ENCODE assay signal across 1 cellular context in the genomic region with DNA sequence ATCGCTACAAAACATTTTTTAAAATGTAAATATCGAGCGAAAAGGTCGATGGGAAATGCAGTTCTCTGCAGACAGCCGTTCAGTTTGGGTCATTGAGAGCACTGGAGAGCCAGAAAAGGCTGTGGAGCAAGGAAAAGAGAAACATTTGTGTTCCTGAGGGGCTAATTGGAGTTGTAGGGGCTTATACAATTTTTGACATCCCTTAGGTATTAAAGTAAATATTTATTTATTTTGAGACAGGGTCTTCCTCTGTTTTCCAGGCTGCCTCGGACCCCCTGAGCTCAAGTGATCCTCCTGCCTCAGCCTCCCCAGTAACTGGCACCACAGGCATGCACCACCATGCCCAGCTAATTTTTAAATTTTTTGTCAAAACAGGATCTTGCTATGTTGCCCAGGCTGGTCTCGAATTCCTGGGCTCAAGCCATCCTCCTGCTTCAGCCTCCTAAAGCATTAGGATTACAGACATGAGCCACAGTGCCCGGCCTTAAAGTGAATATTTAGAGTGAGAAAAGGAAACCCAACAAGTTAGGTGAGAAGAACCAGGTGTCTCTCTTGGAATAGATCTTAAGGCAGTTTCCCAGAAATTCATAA.
TF ChIP-seq lines count a peak whose summit lies in the region.

No MANE protein-coding gene starts in this region.

TF ChIP-seq in IMR-90, 13 proteins besides CTCF, POLR2A, EP300 and RAD21:
- TF ChIP-seq, protein P1, sequence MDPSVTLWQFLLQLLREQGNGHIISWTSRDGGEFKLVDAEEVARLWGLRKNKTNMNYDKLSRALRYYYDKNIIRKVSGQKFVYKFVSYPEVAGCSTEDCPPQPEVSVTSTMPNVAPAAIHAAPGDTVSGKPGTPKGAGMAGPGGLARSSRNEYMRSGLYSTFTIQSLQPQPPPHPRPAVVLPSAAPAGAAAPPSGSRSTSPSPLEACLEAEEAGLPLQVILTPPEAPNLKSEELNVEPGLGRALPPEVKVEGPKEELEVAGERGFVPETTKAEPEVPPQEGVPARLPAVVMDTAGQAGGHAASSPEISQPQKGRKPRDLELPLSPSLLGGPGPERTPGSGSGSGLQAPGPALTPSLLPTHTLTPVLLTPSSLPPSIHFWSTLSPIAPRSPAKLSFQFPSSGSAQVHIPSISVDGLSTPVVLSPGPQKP (IDR thresholded peaks at IDR 0.05; ENCODE audit: borderline replicate concordance, low read depth, low read length), result no peak
- TF ChIP-seq CEBPB (IDR thresholded peaks at IDR 0.05; ENCODE audit: low read depth, low read length), result no peak
- no peak for TF ChIP-seq MXI1 (IDR thresholded peaks at IDR 0.05; ENCODE audit: borderline replicate concordance, low read depth, low read length)
- TF ChIP-seq RCOR1 (IDR thresholded peaks at IDR 0.05; ENCODE audit: insufficient replicate concordance, low read length), result no peak
- TF ChIP-seq CHD1 (IDR thresholded peaks at IDR 0.05; ENCODE audit: low read depth, low read length), result no peak
- TF ChIP-seq SMC3 (IDR thresholded peaks at IDR 0.05; ENCODE audit: low read depth, low read length), result no peak
- TF ChIP-seq MAZ (IDR thresholded peaks at IDR 0.05; ENCODE audit: borderline replicate concordance, low read depth, low read length), result no peak
- TF ChIP-seq FOS (IDR thresholded peaks at IDR 0.05; ENCODE audit: low read depth, low read length), result no peak
- no peak for TF ChIP-seq MAFK (IDR thresholded peaks at IDR 0.05; ENCODE audit: low read depth, low read length)
- no peak for TF ChIP-seq BHLHE40 (IDR thresholded peaks at IDR 0.05; ENCODE audit: low read depth, low read length)
- TF ChIP-seq RFX5 (IDR thresholded peaks at IDR 0.05; ENCODE audit: low read depth, low read length), result no peak
- no peak for TF ChIP-seq NFE2L2 (IDR thresholded peaks at IDR 0.05; ENCODE audit: low read depth, low read length)
- no peak for TF ChIP-seq USF2 (IDR thresholded peaks at IDR 0.05; ENCODE audit: low read depth, low read length)
TF ChIP-seq in IMR-90: peak in this region for 0.
